Comparison of ENCODE assay signal across 16 cellular contexts in genomic region chr4:169256856-169257756, GRCh38. TPM values are rescaled to one million over a fixed set of nuclear protein-coding genes. Genes with fewer than 3 reads are reported as not detected.
A peak's percentile ranks its signal among the peaks of the same experiment; 100 is the strongest.
DNase-seq lines count a peak whose midpoint lies in the region; ATAC-seq and TF ChIP-seq lines count a peak whose summit lies in the region.
"Had no signal": no experiment of that assay in that cellular context is flagged by ENCODE, and none has a peak within 500 bp of the region (broad histone marks: within the 10 kb centered on the region; RNA-seq: fewer than 3 reads in every experiment).

No MANE protein-coding gene starts in this region.

- H3K9me3 Mint-ChIP-seq in osteocyte (ENCODE audit: unreplicated experiment): no peaks in the 10 kb centered on the region
- H3K9me3 Mint-ChIP-seq: CD4-positive, CD25-positive, alpha-beta regulatory T cell had no signal

- H3K9me2 ChIP-seq in HCT116 (ENCODE audit: insufficient read depth): no peaks in the 10 kb centered on the region
- H3K9me2 ChIP-seq in SK-N-SH: no peaks in the 10 kb centered on the region

- peaks cover 2% of the 10 kb centered on the region for H3K36me3 Mint-ChIP-seq in osteocyte (ENCODE audit: unreplicated experiment)
- H3K36me3 Mint-ChIP-seq: CD4-positive, CD25-positive, alpha-beta regulatory T cell had no signal

- CTCF ChIA-PET in HCT116 (lab: Charles Lee) (no interaction called here), SK-N-SH (lab: Yijun Ruan, JAX) (interaction anchor here (1.5 kb wide), 1 partner anchor 8 kb away, joined by 4 read pairs; no protein-coding TSS in a partner anchor)

- ATAC-seq in HCT116: no peak
- no peak for ATAC-seq in HG03342 (IDR thresholded peaks at IDR 0.05; ENCODE audit: unreplicated experiment)
- no peak for ATAC-seq in HG03565 (IDR thresholded peaks at IDR 0.05; ENCODE audit: unreplicated experiment)
- no peak for ATAC-seq in GM18861 (IDR thresholded peaks at IDR 0.05; ENCODE audit: unreplicated experiment)
- ATAC-seq: gastroesophageal sphincter had no signal

- TF ChIP-seq CTCF in HCT116 (IDR thresholded peaks at IDR 0.05 in 2 of 3, conservative IDR thresholded peaks at IDR 0.05 in 1 of 3; ENCODE audit: borderline replicate concordance in 1 of 3, insufficient read depth in 1 of 3, low read depth in 2 of 3, low read length in 2 of 3): no peak
- no peak for TF ChIP-seq CTCF in SK-N-SH (IDR thresholded peaks at IDR 0.05)
- no peak for TF ChIP-seq CTCF in fibroblast of lung (conservative IDR thresholded peaks at IDR 0.05 in 1 of 2, IDR thresholded peaks at IDR 0.05 in 1 of 2; ENCODE audit: low read depth in 1 of 2, low read length in 2 of 2)
- TF ChIP-seq CTCF in osteocyte (IDR thresholded peaks at IDR 0.05): no peak

- BruUV-seq in HCT116 (replicated peaks; lab: Mats Ljungman, UMichigan): no TSS peak

- peak overlapping the region; percentile 72 for H3K27ac Mint-ChIP-seq in osteocyte (ENCODE audit: unreplicated experiment)
- H3K27ac Mint-ChIP-seq: CD4-positive, CD25-positive, alpha-beta regulatory T cell had no signal

- peaks cover 90% of the 10 kb centered on the region for H3K4me1 Mint-ChIP-seq in osteocyte (ENCODE audit: unreplicated experiment)
- H3K4me1 Mint-ChIP-seq: CD4-positive, CD25-positive, alpha-beta regulatory T cell had no signal

- H3K27me3 Mint-ChIP-seq in osteocyte (ENCODE audit: unreplicated experiment): no peaks in the 10 kb centered on the region

- H3K4me3 ChIP-seq in HCT116 (replicated peaks in 1 of 2; ENCODE audit: low read depth in 1 of 2, low read length in 2 of 2) (no peak overlapping the region), SK-N-SH (ENCODE audit: low read depth in 2 of 2, low read length in 1 of 2) (no peak overlapping the region; a peak in 1 of 4 replicates), fibroblast of lung (replicated peaks in 1 of 4; ENCODE audit: control extremely low read depth in 1 of 4, insufficient read depth in 1 of 4, low read depth in 3 of 4, low read length in 4 of 4) (no peak overlapping the region)
- H3K4me3 ChIP-seq: gastroesophageal sphincter, tibial artery had no signal

- intact Hi-C loops in HCT116 (cut with micrococcal nuclease): loop anchor here (10.0 kb wide), 1 partner anchor 722 kb away; no protein-coding TSS in a partner anchor

- H3K9ac ChIP-seq in HCT116 (ENCODE audit: low read length) (peak overlapping the region; percentile 58), SK-N-SH (no peak overlapping the region; the same call in 1 of the 2 replicates), fibroblast of lung (ENCODE audit: insufficient read depth, low read length) (no peak overlapping the region)

- TF ChIP-seq RAD21 in HCT116 (IDR thresholded peaks at IDR 0.05; ENCODE audit: low read depth) (no peak), SK-N-SH (IDR thresholded peaks at IDR 0.05; ENCODE audit: low read length) (no peak)

- TF ChIP-seq EP300 in SK-N-SH (IDR thresholded peaks at IDR 0.05; ENCODE audit: borderline replicate concordance in 1 of 2, low read depth in 1 of 2, low read length in 1 of 2): no peak

- 85% methylated on average over 4 of the region's 4 CpGs for WGBS in SK-N-SH (ENCODE audit: low lambda C conversion rate)

- no peaks in the 10 kb centered on the region for H4K20me1 ChIP-seq in HCT116 (ENCODE audit: insufficient read depth)
- peaks cover 84% of the 10 kb centered on the region for H4K20me1 ChIP-seq in SK-N-SH (ENCODE audit: insufficient read depth)
- H4K20me1 ChIP-seq in fibroblast of lung (ENCODE audit: control insufficient read depth, extremely low read depth, insufficient read depth, low read length): no peaks in the 10 kb centered on the region

- peaks cover 68 to 93% of the 10 kb centered on the region in 2 experiments for H3K4me1 ChIP-seq in HCT116 (ENCODE audit: control insufficient read depth in 1 of 2, insufficient read depth in 2 of 2, low read length in 2 of 2)
- peaks cover 38 to 69% of the 10 kb centered on the region in 2 experiments for H3K4me1 ChIP-seq in SK-N-SH (ENCODE audit: control insufficient read depth in 1 of 2, insufficient read depth in 2 of 2, low read depth in 1 of 2, low read length in 1 of 2)
- peaks cover 36% of the 10 kb centered on the region for H3K4me1 ChIP-seq in fibroblast of lung (ENCODE audit: control insufficient read depth, extremely low read depth, insufficient read depth, low read length)

- DNase-seq in HCT116 (ENCODE audit: low read depth, low spot score): no peak
- no peak for DNase-seq in SK-N-SH
- DNase-seq in fibroblast of lung (ENCODE audit: low read depth in 2 of 2): no peak
- DNase-seq in osteocyte (ENCODE audit: extremely low spot score, unreplicated experiment): no peak
- no peak for DNase-seq in NAMALWA (ENCODE audit: low spot score)
- DNase-seq: activated CD8-positive, alpha-beta memory T cell treated with anti-CD3 and anti-CD28 coated beads for 24 hours; CD4-positive, CD25-positive, alpha-beta regulatory T cell; H7; NCI-H187; SHP77; tibial artery had no signal

- H3K27ac ChIP-seq in HCT116 (ENCODE audit: low read depth, low read length) (peak overlapping the region; percentile 82), SK-N-SH (ENCODE audit: low read depth in 2 of 2, low read length in 1 of 2) (peak overlapping the region; percentile 69 to 91), fibroblast of lung (ENCODE audit: insufficient read depth, low read length) (peak overlapping the region; percentile 12)
- H3K27ac ChIP-seq: gastroesophageal sphincter, HL-60 had no signal

- peaks cover 60% of the 10 kb centered on the region for H3F3A ChIP-seq in SK-N-SH (replicated peaks; ENCODE audit: insufficient read depth)

- H3K36me3 ChIP-seq in HCT116 (ENCODE audit: control insufficient read depth in 1 of 2, insufficient read depth in 2 of 2, low read length in 2 of 2) (no peaks in the 10 kb centered on the region), SK-N-SH (replicated peaks in 1 of 2; ENCODE audit: control insufficient read depth in 1 of 2, insufficient read depth in 2 of 2, low read length in 1 of 2) (peaks cover 6 to 22% of the 10 kb centered on the region in 2 experiments), fibroblast of lung (ENCODE audit: control insufficient read depth, insufficient read depth, low read length) (peaks cover 2% of the 10 kb centered on the region)
- H3K36me3 ChIP-seq: gastroesophageal sphincter, tibial artery had no signal

- H2AFZ ChIP-seq in HCT116 (ENCODE audit: low read depth, low read length, poor library complexity, severe bottlenecking): no peak overlapping the region
- H2AFZ ChIP-seq in SK-N-SH (ENCODE audit: low read depth): no peak overlapping the region
- no peak overlapping the region for H2AFZ ChIP-seq in fibroblast of lung (ENCODE audit: low read length)

- H3K9me3 ChIP-seq in HCT116 (ENCODE audit: control insufficient read depth in 1 of 2, insufficient read depth in 1 of 2, low read depth in 1 of 2, low read length in 2 of 2): no peaks in the 10 kb centered on the region
- H3K9me3 ChIP-seq in SK-N-SH: no peaks in the 10 kb centered on the region
- no peaks in the 10 kb centered on the region for H3K9me3 ChIP-seq in fibroblast of lung (ENCODE audit: control insufficient read depth, insufficient read depth, low read depth, low read length)
- H3K9me3 ChIP-seq: gastroesophageal sphincter, tibial artery had no signal

- POLR2A ChIA-PET in HCT116 (lab: Charles Lee): interaction anchor here (1.5 to 2.6 kb wide), 2 partner anchors 10 to 12 kb away, joined by 3 to 12 read pairs; no protein-coding TSS in a partner anchor
- POLR2A ChIA-PET in SK-N-SH (lab: Yijun Ruan, JAX): interaction anchor here (0.6 kb wide), 1 partner anchor 211 kb away, joined by 3 read pairs; no protein-coding TSS in a partner anchor

- RAD21 ChIA-PET in HCT116 (lab: Charles Lee; ENCODE audit: low non-redundant PET in 1 of 2, low total read pairs in 2 of 2, uncharacterized antibody in 2 of 2, unreplicated experiment in 2 of 2): interaction anchor here in 1 of 2 experiments (0.9 kb wide), 1 partner anchor 11 kb away, joined by 3 read pairs; no protein-coding TSS in a partner anchor

- no peak overlapping the region for H3K4me3 Mint-ChIP-seq in osteocyte (ENCODE audit: unreplicated experiment)
- H3K4me3 Mint-ChIP-seq: CD4-positive, CD25-positive, alpha-beta regulatory T cell had no signal

- TF ChIP-seq POLR2A in HCT116 (IDR thresholded peaks at IDR 0.05; ENCODE audit: borderline replicate concordance, extremely low read depth, insufficient read depth, insufficient read length): no peak

- H3K79me2 ChIP-seq in HCT116 (ENCODE audit: insufficient read depth, low read length) (peaks cover 100% of the 10 kb centered on the region), SK-N-SH (ENCODE audit: insufficient read depth) (peaks cover 99% of the 10 kb centered on the region), fibroblast of lung (ENCODE audit: control insufficient read depth, insufficient read depth, low read length) (peaks cover 79% of the 10 kb centered on the region)

- H3K4me2 ChIP-seq in HCT116 (ENCODE audit: low read length) (peak overlapping the region; percentile 74), SK-N-SH (peak overlapping the region; percentile 57), fibroblast of lung (ENCODE audit: extremely low read depth, insufficient read depth, low read length) (peak overlapping the region; percentile 35)

- H3K27me3 ChIP-seq in HCT116 (ENCODE audit: insufficient read depth, low read length) (no peaks in the 10 kb centered on the region), SK-N-SH (ENCODE audit: insufficient read depth) (no peaks in the 10 kb centered on the region), fibroblast of lung (ENCODE audit: control insufficient read depth, insufficient read depth, low read length) (no peaks in the 10 kb centered on the region)
- H3K27me3 ChIP-seq: gastroesophageal sphincter, tibial artery had no signal

TF ChIP-seq in HCT116, 20 proteins besides CTCF, POLR2A, EP300 and RAD21 (continues in another document):
- TF ChIP-seq YY1 (IDR thresholded peaks at IDR 0.05; ENCODE audit: extremely low read depth, insufficient replicate concordance, low read depth, low read length) (no peak), SIN3A (IDR thresholded peaks at IDR 0.05; ENCODE audit: low read depth) (no peak), EGR1 (IDR thresholded peaks at IDR 0.05; ENCODE audit: low read depth) (no peak), ZNF274 (IDR thresholded peaks at IDR 0.05; ENCODE audit: low read depth, low read length) (no peak)

TF ChIP-seq in SK-N-SH, 30 proteins besides CTCF, POLR2A, EP300 and RAD21 (continues in another document):
- no peak for TF ChIP-seq RXRA (IDR thresholded peaks at IDR 0.05; ENCODE audit: borderline replicate concordance, low read depth)

RNA-seq across cellular contexts. Expression of gene SH3RF1, which starts 13.7 kb away (rescaled TPM):
- total RNA-seq in HCT116 (2021; ENCODE audit: unreplicated experiment): 59.5 TPM
- polyA plus RNA-seq in HCT116 (2012): 23.7 and 24.4 TPM in 2 replicates
- 22.0 and 22.1 TPM in 2 replicates for polyA plus RNA-seq in SK-N-SH (2012; rRNA removed)
- 14.8 and 18.6 TPM in 2 replicates for polyA plus RNA-seq in SK-N-SH (2012; cell fraction: cytosol; rRNA removed)
- 16.6 and 24.4 TPM in 2 replicates for polyA plus RNA-seq in SK-N-SH (2012; cell fraction: nucleus; rRNA removed)
- total RNA-seq in fibroblast of lung: 10.5 and 13.0 TPM in 2 replicates
- 15.7 and 18.8 TPM in 2 replicates for polyA plus RNA-seq in fibroblast of lung
- polyA plus RNA-seq in fibroblast of lung (2012): 10.6 and 16.4 TPM in 2 replicates
- polyA minus RNA-seq in fibroblast of lung (ENCODE audit: low replicate concordance): 69.2 and 74.1 TPM in 2 replicates
- 27.6 and 31.8 TPM in 2 replicates for total RNA-seq in osteocyte
- polyA plus RNA-seq: CD4-positive, CD25-positive, alpha-beta regulatory T cell had no signal

Comparison
In these comparisons a context has a peak if more than half of its experiments do, and no peak if none do; other contexts are left out.
1. H3K27ac ChIP-seq: peak in every context shown above with its lines; median percentile 82 in HCT116; 80 in SK-N-SH; 12 in fibroblast of lung.